ENCODE assay signal across 8 cellular contexts in genomic region chr19:57389730-57390598, GRCh38. TPM values are rescaled to one million over a fixed set of nuclear protein-coding genes. Genes with fewer than 3 reads are reported as not detected.
DNase-seq lines count a peak whose midpoint lies in the region; ATAC-seq and TF ChIP-seq lines count a peak whose summit lies in the region.

Gene ZNF548 (plus strand): TSS chr19:57389854. CDS start chr19:57390100, 246 bp downstream.

- H3K36me3 ChIP-seq in GM06990 (ENCODE audit: control insufficient read depth, insufficient read depth, low read length): peaks cover 6% of the 10 kb centered on the region
- H3K36me3 ChIP-seq in SK-N-MC (ENCODE audit: insufficient read depth, low read length): peaks cover 30% of the 10 kb centered on the region
- H3K36me3 ChIP-seq in gastroesophageal sphincter: peaks cover 0 to 27% of the 10 kb centered on the region in 2 donors

- WGBS in gastroesophageal sphincter (ENCODE audit: low coverage in 1 of 2), 2 donors: 0 to 1% methylated on average over 7 to 11 of the region's 50 CpGs

- CTCF ChIA-PET in activated naive CD4-positive, alpha-beta T cell treated with anti-CD3 and anti-CD28 coated beads, Interleukin-2, amount 10 ng/mL, durations not matched to agents 7 days and 5 days (lab: Charles Lee): interaction anchor here (0.6 kb wide), 1 partner anchor 918 kb away, joined by 3 read pairs; no protein-coding TSS in a partner anchor

- peaks cover 50% of the 10 kb centered on the region for H3K36me3 Mint-ChIP-seq in activated naive CD4-positive, alpha-beta T cell treated with anti-CD3 and anti-CD28 coated beads, Interleukin-2, amount 10 ng/mL, durations not matched to agents 7 days and 5 days

- H3K9me3 Mint-ChIP-seq in activated naive CD4-positive, alpha-beta T cell treated with anti-CD3 and anti-CD28 coated beads, Interleukin-2, amount 10 ng/mL, durations not matched to agents 7 days and 5 days: peaks cover 51% of the 10 kb centered on the region

- H3K9me3 ChIP-seq in SK-N-MC (ENCODE audit: low read depth, low read length) (peaks cover 24% of the 10 kb centered on the region), gastroesophageal sphincter (peaks cover 0 to 19% (median 0%) of the 10 kb centered on the region in 3 donors)

- TF ChIP-seq POLR2A in NB4 (IDR thresholded peaks at IDR 0.05; ENCODE audit: extremely low read depth, insufficient read length) (peak; percentile 37), gastroesophageal sphincter (IDR thresholded peaks at IDR 0.05) (peak; percentile 33 to 42)

- H3K4me1 Mint-ChIP-seq in activated naive CD4-positive, alpha-beta T cell treated with anti-CD3 and anti-CD28 coated beads, Interleukin-2, amount 10 ng/mL, durations not matched to agents 7 days and 5 days: peaks cover 33% of the 10 kb centered on the region

- H3K9ac ChIP-seq in SK-N-MC (ENCODE audit: insufficient read length): peak within 1 kb of the TSS; percentile 96

- peak within 1 kb of the TSS; percentile 96 for H3K4me3 Mint-ChIP-seq in activated naive CD4-positive, alpha-beta T cell treated with anti-CD3 and anti-CD28 coated beads, Interleukin-2, amount 10 ng/mL, durations not matched to agents 7 days and 5 days

- TF ChIP-seq CTCF in GM06990 (IDR thresholded peaks at IDR 0.05; ENCODE audit: insufficient read depth, low read length, poor library complexity, severe bottlenecking) (peak; percentile 21), HFF-Myc (IDR thresholded peaks at IDR 0.05; ENCODE audit: low read depth, low read length, missing control alignments) (no peak), NB4 (IDR thresholded peaks at IDR 0.05; ENCODE audit: low read depth, low read length) (no peak), gastroesophageal sphincter (IDR thresholded peaks at IDR 0.05) (peak in 3 of 4 experiments; percentile 28 to 64 (median 57))

- ATAC-seq in gastroesophageal sphincter: peak; percentile 100

- H3K27ac ChIP-seq in SK-N-MC: peak within 1 kb of the TSS; percentile 95
- peak within 1 kb of the TSS; percentile 84 to 95 (median 91) for H3K27ac ChIP-seq in gastroesophageal sphincter

- no peak for TF ChIP-seq EP300 in gastroesophageal sphincter (IDR thresholded peaks at IDR 0.05)

- no peaks in the 10 kb centered on the region for H3K27me3 Mint-ChIP-seq in activated naive CD4-positive, alpha-beta T cell treated with anti-CD3 and anti-CD28 coated beads, Interleukin-2, amount 10 ng/mL, durations not matched to agents 7 days and 5 days

- peak; percentile 100 for DNase-seq in GM06990 (ENCODE audit: extremely low read depth, insufficient read length)
- DNase-seq in HFF-Myc (ENCODE audit: extremely low read depth, low read depth): peak; percentile 97
- DNase-seq in NB4 (ENCODE audit: low read depth): peak; percentile 97
- DNase-seq in SK-N-MC (ENCODE audit: low read depth, low spot score): peak; percentile 96
- peak; percentile 97 for DNase-seq in activated naive CD4-positive, alpha-beta T cell treated with anti-CD3 and anti-CD28 coated beads, Interleukin-2, amount 10 ng/mL, durations not matched to agents 7 days and 5 days
- peak; percentile 96 for DNase-seq in non-pigmented ciliary epithelial cell (ENCODE audit: low read depth)
- peak; percentile 99 for DNase-seq in superior temporal gyrus (ENCODE audit: extremely low spot score)

- peaks cover 0 to 41% (median 0%) of the 10 kb centered on the region in 3 donors for H3K4me1 ChIP-seq in gastroesophageal sphincter

- H3K4me3 ChIP-seq in GM06990 (replicated peaks; ENCODE audit: low read depth, low read length) (peak within 1 kb of the TSS; percentile 95), HFF-Myc (replicated peaks; ENCODE audit: low read depth, low read length) (peak within 1 kb of the TSS; percentile 81), NB4 (ENCODE audit: low read depth, low read length) (peak within 1 kb of the TSS; percentile 82), SK-N-MC (peak within 1 kb of the TSS; percentile 96), gastroesophageal sphincter (peak within 1 kb of the TSS; percentile 84)

- H3K27ac Mint-ChIP-seq in activated naive CD4-positive, alpha-beta T cell treated with anti-CD3 and anti-CD28 coated beads, Interleukin-2, amount 10 ng/mL, durations not matched to agents 7 days and 5 days: peak within 1 kb of the TSS; percentile 96

- H3K27me3 ChIP-seq in GM06990 (replicated peaks; ENCODE audit: control insufficient read depth, insufficient read depth, low read length) (no peaks in the 10 kb centered on the region), gastroesophageal sphincter (no peaks in the 10 kb centered on the region)

RNA-seq across cellular contexts. Expression of gene ZNF548, which starts in this region (rescaled TPM):
- 10 to 100 TPM; 17.9 to 36.8 (median 21.8) TPM for total RNA-seq in gastroesophageal sphincter

Comparison
In these comparisons a context has a peak if more than half of its experiments do, and no peak if none do; other contexts are left out.
1. Peak in every context shown above with its lines: DNase-seq, ATAC-seq, H3K4me3 ChIP-seq and H3K27ac ChIP-seq.
2. CTCF ChIP-seq: peak in GM06990 (single experiment) and gastroesophageal sphincter (3 of 4); none in HFF-Myc (single experiment) and NB4 (single experiment).